ENCODE assay signal across 31 cellular contexts in the genomic region with DNA sequence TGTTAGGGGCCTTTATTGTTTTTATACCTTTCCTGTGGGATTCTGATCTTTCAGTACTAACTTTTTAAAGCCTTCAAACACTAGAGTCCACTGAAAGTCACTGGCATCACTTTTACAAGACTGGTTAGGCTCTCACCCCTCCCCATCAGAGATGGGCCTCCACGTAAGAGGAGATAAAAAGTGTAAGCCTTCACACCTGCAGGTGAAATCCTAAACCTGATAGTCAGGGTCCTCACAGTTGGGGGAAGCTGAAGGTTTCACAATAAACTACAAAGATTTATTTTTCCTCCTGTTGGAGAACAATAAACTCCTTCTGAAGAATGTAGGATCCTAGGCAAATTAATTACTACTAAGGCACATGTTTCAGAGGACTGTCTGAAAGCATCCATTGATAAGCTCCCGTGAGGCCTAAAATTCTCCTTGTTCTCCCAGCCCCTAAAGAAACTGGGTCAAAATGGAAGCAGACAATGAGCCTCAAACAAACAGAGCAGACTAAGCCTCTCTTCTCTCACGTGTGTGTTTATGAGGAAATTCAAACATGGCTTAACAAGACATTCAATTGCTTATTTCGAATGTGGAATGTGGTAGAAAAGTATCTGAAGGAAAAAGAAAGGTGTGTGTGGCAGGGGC.
"Had no signal": no experiment of that assay in that cellular context is flagged by ENCODE, and none has a peak within 500 bp of the region (broad histone marks: within the 10 kb centered on the region; RNA-seq: fewer than 3 reads in every experiment).

No MANE protein-coding gene starts in this region.

- H3K9me3 ChIP-seq: esophagus squamous epithelium, left ventricle myocardium inferior, pancreas, psoas muscle, right atrium auricular region, spleen, suprapubic skin, tibial artery had no signal

- H3K4me3 Mint-ChIP-seq: activated CD4-positive, alpha-beta memory T cell treated with anti-CD3 and anti-CD28 coated beads for 36 hours; activated CD4-positive, alpha-beta T cell treated with anti-CD3 and anti-CD28 coated beads, Interleukin-2, amount 10 ng/mL, durations not matched to agents 24 days and 14 days; activated naive CD8-positive, alpha-beta T cell treated with anti-CD3 and anti-CD28 coated beads, Interleukin-2, amount 50 U/mL, for 24 hours; activated T-helper 1 cell treated with anti-CD3 and anti-CD28 coated beads, Interleukin-12 subunit alpha, Interleukin-12 subunit beta, Interleukin-2, Interleukin-4 antibody, amounts not matched to agents 30 ng/mL and 10 ng/mL and 1 ng/mL, durations not matched to agents 14 hours and 24 hours and 36 hours; central memory CD8-positive, alpha-beta T cell; dendritic cell treated with granulocyte-macrophage colony-stimulating factor and Interleukin-4, amounts not matched to agents 40 ng/mL and 50 ng/mL, for 4 days; mesothelial cell of epicardium; naive B cell; nephron progenitor cell; T-helper 1 cell treated with Interleukin-12 subunit alpha and Interleukin-12 subunit beta and Interleukin-4 antibody, amounts not matched to agents 30 μg/mL and 1 μg/mL, for 36 hours had no signal

- H3K27ac ChIP-seq: epithelial cell of prostate, esophagus squamous epithelium, left ventricle myocardium inferior, pancreas, psoas muscle, right atrium auricular region, spleen, suprapubic skin, tibial artery, WERI-Rb-1 had no signal

- H3K4me1 Mint-ChIP-seq: activated CD4-positive, alpha-beta T cell treated with anti-CD3 and anti-CD28 coated beads, Interleukin-2, amount 10 ng/mL, durations not matched to agents 24 days and 14 days; activated naive CD8-positive, alpha-beta T cell treated with anti-CD3 and anti-CD28 coated beads, Interleukin-2, amount 50 U/mL, for 24 hours; central memory CD8-positive, alpha-beta T cell; mesothelial cell of epicardium; naive B cell had no signal

- H3K27me3 ChIP-seq: esophagus squamous epithelium, pancreas, right atrium auricular region, spleen, suprapubic skin, tibial artery had no signal

- H3K27ac Mint-ChIP-seq: activated CD4-positive, alpha-beta memory T cell treated with anti-CD3 and anti-CD28 coated beads for 36 hours; activated CD4-positive, alpha-beta T cell treated with anti-CD3 and anti-CD28 coated beads, Interleukin-2, amount 10 ng/mL, durations not matched to agents 24 days and 14 days; activated naive CD8-positive, alpha-beta T cell treated with anti-CD3 and anti-CD28 coated beads, Interleukin-2, amount 50 U/mL, for 24 hours; activated T-helper 1 cell treated with anti-CD3 and anti-CD28 coated beads, Interleukin-12 subunit alpha, Interleukin-12 subunit beta, Interleukin-2, Interleukin-4 antibody, amounts not matched to agents 30 ng/mL and 10 ng/mL and 1 ng/mL, durations not matched to agents 14 hours and 24 hours and 36 hours; dendritic cell treated with granulocyte-macrophage colony-stimulating factor and Interleukin-4, amounts not matched to agents 40 ng/mL and 50 ng/mL, for 4 days; mesothelial cell of epicardium; naive B cell; nephron progenitor cell; T-helper 1 cell treated with Interleukin-12 subunit alpha and Interleukin-12 subunit beta and Interleukin-4 antibody, amounts not matched to agents 30 μg/mL and 1 μg/mL, for 36 hours had no signal

- H3K9me3 Mint-ChIP-seq: activated CD4-positive, alpha-beta memory T cell treated with anti-CD3 and anti-CD28 coated beads for 36 hours; activated CD4-positive, alpha-beta T cell treated with anti-CD3 and anti-CD28 coated beads, Interleukin-2, amount 10 ng/mL, durations not matched to agents 24 days and 14 days; activated T-helper 1 cell treated with anti-CD3 and anti-CD28 coated beads, Interleukin-12 subunit alpha, Interleukin-12 subunit beta, Interleukin-2, Interleukin-4 antibody, amounts not matched to agents 30 ng/mL and 10 ng/mL and 1 ng/mL, durations not matched to agents 14 hours and 24 hours and 36 hours; dendritic cell treated with granulocyte-macrophage colony-stimulating factor and Interleukin-4, amounts not matched to agents 40 ng/mL and 50 ng/mL, for 4 days; T-helper 1 cell treated with Interleukin-12 subunit alpha and Interleukin-12 subunit beta and Interleukin-4 antibody, amounts not matched to agents 30 μg/mL and 1 μg/mL, for 36 hours had no signal

- H3K27me3 Mint-ChIP-seq: activated CD4-positive, alpha-beta T cell treated with anti-CD3 and anti-CD28 coated beads, Interleukin-2, amount 10 ng/mL, durations not matched to agents 24 days and 14 days; activated naive CD8-positive, alpha-beta T cell treated with anti-CD3 and anti-CD28 coated beads, Interleukin-2, amount 50 U/mL, for 24 hours; dendritic cell treated with granulocyte-macrophage colony-stimulating factor and Interleukin-4, amounts not matched to agents 40 ng/mL and 50 ng/mL, for 4 days had no signal

- H3K36me3 Mint-ChIP-seq: activated CD4-positive, alpha-beta memory T cell treated with anti-CD3 and anti-CD28 coated beads for 36 hours; mesothelial cell of epicardium; naive B cell had no signal

- H3K4me1 ChIP-seq: esophagus squamous epithelium, left ventricle myocardium inferior, pancreas, psoas muscle, right atrium auricular region, suprapubic skin, tibial artery had no signal

- H3K4me3 ChIP-seq: esophagus squamous epithelium, left ventricle myocardium inferior, pancreas, psoas muscle, right atrium auricular region, spleen, suprapubic skin, tibial artery had no signal

- DNase-seq: activated CD4-positive, alpha-beta memory T cell treated with anti-CD3 and anti-CD28 coated beads for 36 hours; activated CD4-positive, alpha-beta T cell treated with anti-CD3 and anti-CD28 coated beads, Interleukin-2, amount 10 ng/mL, durations not matched to agents 24 days and 14 days; activated CD4-positive, CD25-positive, alpha-beta regulatory T cell treated with anti-CD3 and anti-CD28 coated beads, Interleukin-2, amount 50 U/mL, for 72 hours; activated CD8-positive, alpha-beta memory T cell treated with anti-CD3 and anti-CD28 coated beads, Interleukin-2, amount 50 U/mL, for 4 hours; activated effector memory CD4-positive, alpha-beta T cell treated with anti-CD3 and anti-CD28 coated beads, Interleukin-2, amount 50 U/mL, for 16 hours; activated naive CD4-positive, alpha-beta T cell treated with anti-CD3 and anti-CD28 coated beads, Interleukin-2, amount 50 U/mL, for 16 hours; activated naive CD8-positive, alpha-beta T cell treated with anti-CD3 and anti-CD28 coated beads, Interleukin-2, amount 50 U/mL, for 24 hours; activated T-cell treated with anti-CD3 and anti-CD28 coated beads, Interleukin-2, amount 50 U/mL, for 1 hour; amygdala; effector CD4-positive, alpha-beta T cell; esophagus squamous epithelium; left ventricle myocardium inferior; naive B cell; nephron progenitor cell; nucleus accumbens; pancreas; psoas muscle; spleen; stimulated activated naive CD4-positive, alpha-beta T cell; SW 1271; T1000; tibial artery; WERI-Rb-1 had no signal

- H3K36me3 ChIP-seq: esophagus squamous epithelium, left ventricle myocardium inferior, pancreas, right atrium auricular region, spleen, suprapubic skin, tibial artery, WERI-Rb-1 had no signal
